3 cellular contexts compared by ENCODE assay signal in the genomic region with DNA sequence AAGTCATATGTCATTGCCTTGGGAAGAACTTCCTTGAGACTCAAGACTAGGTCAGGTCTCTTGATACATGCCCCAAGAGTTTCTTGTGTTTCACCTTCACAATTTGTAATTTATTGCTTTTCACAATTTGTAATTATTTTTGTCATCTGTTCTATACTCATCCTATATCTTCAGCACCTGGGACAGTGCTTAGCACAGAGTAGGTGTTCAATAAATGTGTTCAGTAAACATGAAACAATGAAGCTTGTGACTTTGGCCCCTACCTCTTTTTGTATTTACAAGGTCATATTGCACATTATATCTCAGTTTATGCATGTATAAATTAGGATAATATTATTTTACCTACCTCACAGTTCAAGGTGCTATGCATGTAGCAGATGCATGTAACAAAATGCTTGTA.
A peak's percentile ranks its signal among the peaks of the same experiment; 100 is the strongest.
TF ChIP-seq lines count a peak whose summit lies in the region.

No MANE protein-coding gene starts in this region.

TF ChIP-seq in HepG2, 621 proteins besides CTCF, POLR2A, EP300 and RAD21:
- TF ChIP-seq ZKSCAN1 (IDR thresholded peaks at IDR 0.05; ENCODE audit: low read length), result peak; percentile 80; the same call in 1 of the 2 replicates
- TF ChIP-seq, protein P1, sequence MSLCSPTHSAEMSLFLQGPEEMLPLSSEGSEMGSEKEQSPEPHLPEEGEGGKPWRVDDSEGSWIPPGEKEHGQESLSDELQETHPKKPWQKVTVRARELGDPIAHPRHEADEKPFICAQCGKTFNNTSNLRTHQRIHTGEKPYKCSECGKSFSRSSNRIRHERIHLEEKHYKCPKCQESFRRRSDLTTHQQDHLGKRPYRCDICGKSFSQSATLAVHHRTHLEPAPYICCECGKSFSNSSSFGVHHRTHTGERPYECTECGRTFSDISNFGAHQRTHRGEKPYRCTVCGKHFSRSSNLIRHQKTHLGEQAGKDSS (CRISPR knock-in tag; IDR thresholded peaks at IDR 0.05; ENCODE audit: borderline replicate concordance, low read depth), result no peak
- TF ChIP-seq MIER2 (CRISPR knock-in tag; IDR thresholded peaks at IDR 0.05), result peak; percentile 90
- TF ChIP-seq, protein P2, sequence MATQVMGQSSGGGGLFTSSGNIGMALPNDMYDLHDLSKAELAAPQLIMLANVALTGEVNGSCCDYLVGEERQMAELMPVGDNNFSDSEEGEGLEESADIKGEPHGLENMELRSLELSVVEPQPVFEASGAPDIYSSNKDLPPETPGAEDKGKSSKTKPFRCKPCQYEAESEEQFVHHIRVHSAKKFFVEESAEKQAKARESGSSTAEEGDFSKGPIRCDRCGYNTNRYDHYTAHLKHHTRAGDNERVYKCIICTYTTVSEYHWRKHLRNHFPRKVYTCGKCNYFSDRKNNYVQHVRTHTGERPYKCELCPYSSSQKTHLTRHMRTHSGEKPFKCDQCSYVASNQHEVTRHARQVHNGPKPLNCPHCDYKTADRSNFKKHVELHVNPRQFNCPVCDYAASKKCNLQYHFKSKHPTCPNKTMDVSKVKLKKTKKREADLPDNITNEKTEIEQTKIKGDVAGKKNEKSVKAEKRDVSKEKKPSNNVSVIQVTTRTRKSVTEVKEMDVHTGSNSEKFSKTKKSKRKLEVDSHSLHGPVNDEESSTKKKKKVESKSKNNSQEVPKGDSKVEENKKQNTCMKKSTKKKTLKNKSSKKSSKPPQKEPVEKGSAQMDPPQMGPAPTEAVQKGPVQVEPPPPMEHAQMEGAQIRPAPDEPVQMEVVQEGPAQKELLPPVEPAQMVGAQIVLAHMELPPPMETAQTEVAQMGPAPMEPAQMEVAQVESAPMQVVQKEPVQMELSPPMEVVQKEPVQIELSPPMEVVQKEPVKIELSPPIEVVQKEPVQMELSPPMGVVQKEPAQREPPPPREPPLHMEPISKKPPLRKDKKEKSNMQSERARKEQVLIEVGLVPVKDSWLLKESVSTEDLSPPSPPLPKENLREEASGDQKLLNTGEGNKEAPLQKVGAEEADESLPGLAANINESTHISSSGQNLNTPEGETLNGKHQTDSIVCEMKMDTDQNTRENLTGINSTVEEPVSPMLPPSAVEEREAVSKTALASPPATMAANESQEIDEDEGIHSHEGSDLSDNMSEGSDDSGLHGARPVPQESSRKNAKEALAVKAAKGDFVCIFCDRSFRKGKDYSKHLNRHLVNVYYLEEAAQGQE (IDR thresholded peaks at IDR 0.05; ENCODE audit: borderline replicate concordance in 1 of 2, low read depth in 1 of 2, low read length in 2 of 2), result peak in 1 of 2 experiments; percentile 89; a peak in 2 of 4 replicates

TF ChIP-seq in HEK293, 187 proteins besides CTCF, POLR2A, EP300 and RAD21:
- TF ChIP-seq, protein P3, sequence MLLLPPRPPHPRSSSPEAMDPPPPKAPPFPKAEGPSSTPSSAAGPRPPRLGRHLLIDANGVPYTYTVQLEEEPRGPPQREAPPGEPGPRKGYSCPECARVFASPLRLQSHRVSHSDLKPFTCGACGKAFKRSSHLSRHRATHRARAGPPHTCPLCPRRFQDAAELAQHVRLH (tag by site-specific recombination; IDR thresholded peaks at IDR 0.05), result no peak
- TF ChIP-seq KLF10 (tag by site-specific recombination; IDR thresholded peaks at IDR 0.05), result no peak
- TF ChIP-seq, protein P2 (tag by site-specific recombination; IDR thresholded peaks at IDR 0.05), result peak; percentile 48; the same call in 1 of the 2 replicates
- TF ChIP-seq, protein P4, sequence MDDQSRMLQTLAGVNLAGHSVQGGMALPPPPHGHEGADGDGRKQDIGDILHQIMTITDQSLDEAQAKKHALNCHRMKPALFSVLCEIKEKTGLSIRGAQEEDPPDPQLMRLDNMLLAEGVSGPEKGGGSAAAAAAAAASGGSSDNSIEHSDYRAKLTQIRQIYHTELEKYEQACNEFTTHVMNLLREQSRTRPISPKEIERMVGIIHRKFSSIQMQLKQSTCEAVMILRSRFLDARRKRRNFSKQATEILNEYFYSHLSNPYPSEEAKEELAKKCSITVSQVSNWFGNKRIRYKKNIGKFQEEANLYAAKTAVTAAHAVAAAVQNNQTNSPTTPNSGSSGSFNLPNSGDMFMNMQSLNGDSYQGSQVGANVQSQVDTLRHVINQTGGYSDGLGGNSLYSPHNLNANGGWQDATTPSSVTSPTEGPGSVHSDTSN (CRISPR knock-in tag; IDR thresholded peaks at IDR 0.05), result no peak
TF ChIP-seq in HEK293: peak in this region for 1.

TF ChIP-seq in K562, 482 proteins besides CTCF, POLR2A, EP300 and RAD21:
- TF ChIP-seq, protein P5, sequence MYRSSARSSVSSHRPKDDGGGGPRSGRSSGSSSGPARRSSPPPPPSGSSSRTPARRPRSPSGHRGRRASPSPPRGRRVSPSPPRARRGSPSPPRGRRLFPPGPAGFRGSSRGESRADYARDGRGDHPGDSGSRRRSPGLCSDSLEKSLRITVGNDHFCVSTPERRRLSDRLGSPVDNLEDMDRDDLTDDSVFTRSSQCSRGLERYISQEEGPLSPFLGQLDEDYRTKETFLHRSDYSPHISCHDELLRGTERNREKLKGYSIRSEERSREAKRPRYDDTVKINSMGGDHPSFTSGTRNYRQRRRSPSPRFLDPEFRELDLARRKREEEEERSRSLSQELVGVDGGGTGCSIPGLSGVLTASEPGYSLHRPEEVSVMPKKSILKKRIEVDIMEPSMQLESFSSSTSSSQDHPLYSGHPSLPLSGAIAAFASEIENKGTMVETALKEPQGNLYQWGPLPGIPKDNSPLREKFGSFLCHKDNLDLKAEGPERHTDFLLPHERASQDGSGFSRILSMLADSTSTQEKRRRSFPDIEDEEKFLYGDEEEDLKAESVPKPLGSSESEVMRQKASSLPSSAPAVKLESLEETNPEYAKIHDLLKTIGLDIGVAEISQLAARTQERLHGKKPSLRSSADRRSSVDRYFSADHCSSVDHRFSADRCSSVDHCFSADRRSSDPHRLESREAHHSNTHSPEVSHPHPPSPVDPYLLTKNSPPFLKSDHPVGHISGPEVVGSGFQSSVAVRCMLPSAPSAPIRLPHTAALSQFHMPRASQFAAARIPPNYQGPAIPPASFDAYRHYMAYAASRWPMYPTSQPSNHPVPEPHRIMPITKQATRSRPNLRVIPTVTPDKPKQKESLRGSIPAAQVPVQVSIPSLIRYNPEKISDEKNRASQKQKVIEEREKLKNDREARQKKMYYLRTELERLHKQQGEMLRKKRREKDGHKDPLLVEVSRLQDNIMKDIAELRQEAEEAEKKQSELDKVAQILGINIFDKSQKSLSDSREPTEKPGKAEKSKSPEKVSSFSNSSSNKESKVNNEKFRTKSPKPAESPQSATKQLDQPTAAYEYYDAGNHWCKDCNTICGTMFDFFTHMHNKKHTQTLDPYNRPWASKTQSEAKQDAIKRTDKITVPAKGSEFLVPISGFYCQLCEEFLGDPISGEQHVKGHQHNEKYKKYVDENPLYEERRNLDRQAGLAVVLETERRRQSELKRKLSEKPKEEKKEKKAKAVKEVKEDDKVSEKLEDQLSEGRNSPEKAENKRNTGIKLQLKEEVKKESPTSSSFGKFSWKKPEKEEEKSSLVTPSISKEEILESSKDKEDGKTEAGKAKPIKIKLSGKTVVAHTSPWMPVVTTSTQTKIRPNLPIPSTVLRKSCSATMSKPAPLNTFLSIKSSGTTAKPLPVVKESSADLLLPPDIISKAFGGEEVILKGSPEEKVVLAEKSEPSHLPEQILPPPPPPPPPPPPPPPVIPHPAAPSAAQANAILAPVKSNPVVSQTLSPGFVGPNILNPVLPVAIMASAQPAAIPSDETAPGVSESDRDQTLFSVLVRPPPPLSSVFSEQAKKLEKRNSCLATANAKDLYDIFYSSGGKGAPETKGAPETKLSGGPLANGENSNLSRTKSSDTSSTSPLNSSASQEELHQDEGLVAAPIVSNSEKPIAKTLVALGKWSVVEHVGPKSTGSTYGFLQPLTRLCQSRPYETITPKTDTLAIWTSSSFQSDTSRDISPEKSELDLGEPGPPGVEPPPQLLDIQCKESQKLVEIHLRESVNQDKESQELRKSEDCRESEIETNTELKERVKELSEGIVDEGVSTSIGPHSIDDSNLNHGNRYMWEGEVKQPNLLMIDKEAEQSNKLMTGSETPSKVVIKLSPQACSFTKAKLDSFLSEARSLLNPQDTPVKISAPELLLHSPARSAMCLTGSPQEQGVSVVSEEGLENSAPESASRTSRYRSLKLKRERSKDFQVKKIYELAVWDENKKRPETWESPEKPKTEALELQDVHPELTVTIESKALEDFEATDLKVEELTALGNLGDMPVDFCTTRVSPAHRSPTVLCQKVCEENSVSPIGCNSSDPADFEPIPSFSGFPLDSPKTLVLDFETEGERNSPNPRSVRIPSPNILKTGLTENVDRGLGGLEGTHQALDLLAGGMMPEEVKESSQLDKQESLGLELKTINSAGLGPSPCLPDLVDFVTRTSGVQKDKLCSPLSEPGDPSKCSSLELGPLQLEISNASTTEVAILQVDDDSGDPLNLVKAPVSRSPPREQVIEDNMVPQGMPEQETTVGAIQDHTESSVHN (IDR thresholded peaks at IDR 0.05; ENCODE audit: borderline replicate concordance in 1 of 2, low read depth in 1 of 2), result no peak
- TF ChIP-seq MIER1 (IDR thresholded peaks at IDR 0.05; ENCODE audit: low read depth) (peak; percentile 68; the same call in 1 of the 2 replicates), ZNF551 (CRISPR knock-in tag; IDR thresholded peaks at IDR 0.05) (no peak), TAL1 (IDR thresholded peaks at IDR 0.05) (no peak), ZNF76 (CRISPR knock-in tag; IDR thresholded peaks at IDR 0.05; ENCODE audit: borderline replicate concordance) (no peak), ZNF589 (CRISPR knock-in tag; IDR thresholded peaks at IDR 0.05; ENCODE audit: low read depth) (no peak), ZKSCAN1 (IDR thresholded peaks at IDR 0.05; ENCODE audit: low read depth, low read length) (0 out of 2 replicates have a peak, but pooled peaks have one; percentile 36), HNRNPLL (IDR thresholded peaks at IDR 0.05; ENCODE audit: low read depth, low read length, poor library complexity, severe bottlenecking) (no peak), ILF3 (IDR thresholded peaks at IDR 0.05; ENCODE audit: borderline replicate concordance) (no peak), RBM39 (optimal IDR thresholded peaks at IDR 0.05; ENCODE audit: low read depth, low read length) (no peak), FOXA3 (CRISPR knock-in tag; conservative IDR thresholded peaks at IDR 0.05 in 1 of 2, IDR thresholded peaks at IDR 0.05 in 1 of 2) (no peak), TAF15 (IDR thresholded peaks at IDR 0.05; ENCODE audit: low read depth, low read length) (no peak), DACH1 (IDR thresholded peaks at IDR 0.05; ENCODE audit: partially characterized antibody) (no peak), EHMT2 (IDR thresholded peaks at IDR 0.05) (peak; percentile 76; the same call in 1 of the 2 replicates), TARDBP (IDR thresholded peaks at IDR 0.05) (no peak), PHB2 (IDR thresholded peaks at IDR 0.05; ENCODE audit: low read depth) (no peak), RBM25 (IDR thresholded peaks at IDR 0.05; ENCODE audit: low read depth, low read length, severe bottlenecking) (peak; percentile 23), CBX1 (IDR thresholded peaks at IDR 0.05; ENCODE audit: low read depth) (no peak)
- TF ChIP-seq, protein P6, sequence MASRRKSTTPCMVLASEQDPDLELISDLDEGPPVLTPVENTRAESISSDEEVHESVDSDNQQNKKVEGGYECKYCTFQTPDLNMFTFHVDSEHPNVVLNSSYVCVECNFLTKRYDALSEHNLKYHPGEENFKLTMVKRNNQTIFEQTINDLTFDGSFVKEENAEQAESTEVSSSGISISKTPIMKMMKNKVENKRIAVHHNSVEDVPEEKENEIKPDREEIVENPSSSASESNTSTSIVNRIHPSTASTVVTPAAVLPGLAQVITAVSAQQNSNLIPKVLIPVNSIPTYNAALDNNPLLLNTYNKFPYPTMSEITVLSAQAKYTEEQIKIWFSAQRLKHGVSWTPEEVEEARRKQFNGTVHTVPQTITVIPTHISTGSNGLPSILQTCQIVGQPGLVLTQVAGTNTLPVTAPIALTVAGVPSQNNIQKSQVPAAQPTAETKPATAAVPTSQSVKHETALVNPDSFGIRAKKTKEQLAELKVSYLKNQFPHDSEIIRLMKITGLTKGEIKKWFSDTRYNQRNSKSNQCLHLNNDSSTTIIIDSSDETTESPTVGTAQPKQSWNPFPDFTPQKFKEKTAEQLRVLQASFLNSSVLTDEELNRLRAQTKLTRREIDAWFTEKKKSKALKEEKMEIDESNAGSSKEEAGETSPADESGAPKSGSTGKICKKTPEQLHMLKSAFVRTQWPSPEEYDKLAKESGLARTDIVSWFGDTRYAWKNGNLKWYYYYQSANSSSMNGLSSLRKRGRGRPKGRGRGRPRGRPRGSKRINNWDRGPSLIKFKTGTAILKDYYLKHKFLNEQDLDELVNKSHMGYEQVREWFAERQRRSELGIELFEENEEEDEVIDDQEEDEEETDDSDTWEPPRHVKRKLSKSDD (conservative IDR thresholded peaks at IDR 0.05; ENCODE audit: low read length), result no peak
- TF ChIP-seq, protein P7, sequence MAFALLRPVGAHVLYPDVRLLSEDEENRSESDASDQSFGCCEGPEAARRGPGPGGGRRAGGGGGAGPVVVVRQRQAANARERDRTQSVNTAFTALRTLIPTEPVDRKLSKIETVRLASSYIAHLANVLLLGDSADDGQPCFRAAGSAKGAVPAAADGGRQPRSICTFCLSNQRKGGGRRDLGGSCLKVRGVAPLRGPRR (CRISPR knock-in tag; IDR thresholded peaks at IDR 0.05), result no peak
